ENCODE assay signal across 8 cellular contexts in the genomic region with DNA sequence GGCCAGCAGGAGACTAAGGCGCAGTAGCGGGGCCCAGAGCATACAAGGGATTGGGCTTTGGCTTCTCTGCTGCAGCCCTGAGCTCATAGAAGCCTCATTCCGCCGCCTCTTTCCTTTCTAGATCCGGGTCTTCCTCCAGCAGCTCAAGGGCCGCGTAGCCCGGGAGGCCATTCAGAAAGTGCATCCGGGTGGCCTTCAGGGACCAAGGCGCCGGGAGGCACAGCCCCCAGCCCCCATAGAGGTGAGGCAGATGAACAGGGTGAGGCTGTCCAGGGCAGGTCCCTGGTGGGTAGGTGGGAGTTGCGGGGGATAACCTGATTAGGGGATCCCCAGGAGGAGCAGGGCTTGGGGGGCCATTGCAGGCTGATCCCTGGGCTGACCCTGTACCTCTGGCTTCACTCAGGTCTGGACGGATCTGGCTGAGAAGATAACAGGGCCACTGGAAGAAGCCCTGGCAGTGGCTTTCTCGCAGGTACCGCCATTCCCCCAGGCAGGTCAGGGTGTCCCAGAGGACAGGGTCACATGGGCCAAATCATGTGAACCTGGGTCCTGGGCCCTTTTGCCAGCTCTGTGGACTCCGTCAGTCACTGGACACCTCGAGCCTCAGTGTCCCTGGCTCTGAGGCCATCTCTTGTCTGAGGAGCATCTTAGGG. TPM values are rescaled to one million over a fixed set of nuclear protein-coding genes. Genes with fewer than 3 reads are reported as not detected.
DNase-seq lines count a peak whose midpoint lies in the region; ATAC-seq and TF ChIP-seq lines count a peak whose summit lies in the region.

No MANE protein-coding gene starts in this region.

- no peaks in the 10 kb centered on the region for H3K36me3 ChIP-seq in body of pancreas (replicated peaks in 1 of 2; ENCODE audit: insufficient read depth in 1 of 2, low read depth in 2 of 2)

- H3K27me3 ChIP-seq in HL-60 (ENCODE audit: insufficient read depth, poor library complexity, severe bottlenecking): no peaks in the 10 kb centered on the region
- peaks cover 0 to 6% of the 10 kb centered on the region in 2 donors for H3K27me3 ChIP-seq in body of pancreas
- H3K27me3 ChIP-seq in mononuclear cell (ENCODE audit: insufficient read depth, low read length): peaks cover 21% of the 10 kb centered on the region

- TF ChIP-seq CTCF in 22Rv1 (IDR thresholded peaks at IDR 0.05): no peak
- TF ChIP-seq CTCF in HL-60 (IDR thresholded peaks at IDR 0.05; ENCODE audit: insufficient read depth, low read length): no peak
- no peak for TF ChIP-seq CTCF in body of pancreas (IDR thresholded peaks at IDR 0.05)

- H3K4me1 ChIP-seq in body of pancreas (peaks cover 59% of the 10 kb centered on the region), mononuclear cell (ENCODE audit: insufficient read depth, low read length) (peaks cover 59% of the 10 kb centered on the region)

- TF ChIP-seq POLR2A in body of pancreas (IDR thresholded peaks at IDR 0.05): no peak

- intact Hi-C loops in body of pancreas (cut with DNase I): no loop called here

- H3K9me3 ChIP-seq in body of pancreas: no peaks in the 10 kb centered on the region
- H3K9me3 ChIP-seq in mononuclear cell (ENCODE audit: low read depth, low read length): no peaks in the 10 kb centered on the region

- ATAC-seq in body of pancreas: no peak
- no peak for ATAC-seq in HG03025 (IDR thresholded peaks at IDR 0.05; ENCODE audit: low FRiP score, unreplicated experiment)
- no peak for ATAC-seq in GM21367 (IDR thresholded peaks at IDR 0.05; ENCODE audit: unreplicated experiment)

- H3K4me3 ChIP-seq in HL-60 (replicated peaks; ENCODE audit: insufficient read depth, low read length): peak overlapping the region; percentile 54
- H3K4me3 ChIP-seq in body of pancreas: no peak overlapping the region
- H3K4me3 ChIP-seq in mononuclear cell (ENCODE audit: low read length): peak overlapping the region; percentile 50

- DNase-seq in HL-60 (ENCODE audit: low read depth in 1 of 2, low spot score in 1 of 2) (no peak), body of pancreas (no peak), HPDE6-E6E7 (ENCODE audit: extremely low spot score) (no peak), iPS-NIHi11 (ENCODE audit: low spot score) (no peak)

- 69 to 77% methylated on average over 6 to 17 of the region's 17 CpGs for WGBS in body of pancreas, 2 donors

- H3K27ac ChIP-seq in 22Rv1 (peak overlapping the region; percentile 97), HL-60 (replicated peaks) (peak overlapping the region; percentile 57), body of pancreas (peak overlapping the region; percentile 69 to 97 (median 92))

RNA-seq across cellular contexts. Expression of a gene that starts 1.3 kb away (rescaled TPM):
- total RNA-seq in body of pancreas (1 to 10 TPM; 6.3 to 9.1 TPM), mononuclear cell (8.6 TPM)

RNA-seq across cellular contexts. Expression of a gene that starts 4.5 kb away (rescaled TPM):
- 10 to 100 TPM in 1 of 2 donors, 1 to 10 TPM in 1; 5.7 to 10.2 TPM for total RNA-seq in body of pancreas
- total RNA-seq in mononuclear cell: not detected

RNA-seq across cellular contexts. Expression of a gene that starts 6.8 kb away (rescaled TPM):
- total RNA-seq in body of pancreas (1 to 10 TPM in 1 of 2 donors, not detected in 1; 9.9 TPM), mononuclear cell (0.10 TPM)

RNA-seq across cellular contexts. Expression of a gene that starts 17.8 kb away (rescaled TPM):
- total RNA-seq in body of pancreas (10 to 100 TPM in 1 of 2 donors, 1 to 10 TPM in 1; 8.0 to 34.9 TPM), mononuclear cell (23.2 TPM)

RNA-seq across cellular contexts. Expression of a gene that starts 22.0 kb away (rescaled TPM):
- total RNA-seq in body of pancreas (10 to 100 TPM; 20.5 to 73.8 TPM), mononuclear cell (34.2 TPM)

Comparison
In these comparisons a context has a peak if more than half of its experiments do, and no peak if none do; other contexts are left out.
1. H3K4me3 ChIP-seq: peak in HL-60 (single experiment) and mononuclear cell (single experiment); none in body of pancreas (0 of 2).
2. Peak in every context shown above with its lines, with median percentiles within 50 percentile points of each other: H3K27ac ChIP-seq.